ENCODE assay signal across 2 cellular contexts in genomic region chr1:69479734-69480133, GRCh38.
TF ChIP-seq lines count a peak whose summit lies in the region.

No MANE protein-coding gene starts in this region.

TF ChIP-seq in liver, 16 proteins besides CTCF, POLR2A, EP300 and RAD21 (continued from another document):
- TF ChIP-seq, protein P1, sequence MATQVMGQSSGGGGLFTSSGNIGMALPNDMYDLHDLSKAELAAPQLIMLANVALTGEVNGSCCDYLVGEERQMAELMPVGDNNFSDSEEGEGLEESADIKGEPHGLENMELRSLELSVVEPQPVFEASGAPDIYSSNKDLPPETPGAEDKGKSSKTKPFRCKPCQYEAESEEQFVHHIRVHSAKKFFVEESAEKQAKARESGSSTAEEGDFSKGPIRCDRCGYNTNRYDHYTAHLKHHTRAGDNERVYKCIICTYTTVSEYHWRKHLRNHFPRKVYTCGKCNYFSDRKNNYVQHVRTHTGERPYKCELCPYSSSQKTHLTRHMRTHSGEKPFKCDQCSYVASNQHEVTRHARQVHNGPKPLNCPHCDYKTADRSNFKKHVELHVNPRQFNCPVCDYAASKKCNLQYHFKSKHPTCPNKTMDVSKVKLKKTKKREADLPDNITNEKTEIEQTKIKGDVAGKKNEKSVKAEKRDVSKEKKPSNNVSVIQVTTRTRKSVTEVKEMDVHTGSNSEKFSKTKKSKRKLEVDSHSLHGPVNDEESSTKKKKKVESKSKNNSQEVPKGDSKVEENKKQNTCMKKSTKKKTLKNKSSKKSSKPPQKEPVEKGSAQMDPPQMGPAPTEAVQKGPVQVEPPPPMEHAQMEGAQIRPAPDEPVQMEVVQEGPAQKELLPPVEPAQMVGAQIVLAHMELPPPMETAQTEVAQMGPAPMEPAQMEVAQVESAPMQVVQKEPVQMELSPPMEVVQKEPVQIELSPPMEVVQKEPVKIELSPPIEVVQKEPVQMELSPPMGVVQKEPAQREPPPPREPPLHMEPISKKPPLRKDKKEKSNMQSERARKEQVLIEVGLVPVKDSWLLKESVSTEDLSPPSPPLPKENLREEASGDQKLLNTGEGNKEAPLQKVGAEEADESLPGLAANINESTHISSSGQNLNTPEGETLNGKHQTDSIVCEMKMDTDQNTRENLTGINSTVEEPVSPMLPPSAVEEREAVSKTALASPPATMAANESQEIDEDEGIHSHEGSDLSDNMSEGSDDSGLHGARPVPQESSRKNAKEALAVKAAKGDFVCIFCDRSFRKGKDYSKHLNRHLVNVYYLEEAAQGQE (IDR thresholded peaks at IDR 0.05), result no peak

TF ChIP-seq in K562, 482 proteins besides CTCF, POLR2A, EP300 and RAD21 (continued from another document):
- TF ChIP-seq CHAMP1 (IDR thresholded peaks at IDR 0.05) (0 out of 2 replicates have a peak, but pooled peaks have one; percentile 46), CBFA2T3 (IDR thresholded peaks at IDR 0.05) (peak; percentile 59)
